17 cellular contexts compared by ENCODE assay signal in genomic region chr6:46290435-46290834, GRCh38.
A peak's percentile ranks its signal among the peaks of the same experiment; 100 is the strongest.
DNase-seq lines count a peak whose midpoint lies in the region; ATAC-seq and TF ChIP-seq lines count a peak whose summit lies in the region.
"Had no signal": no experiment of that assay in that cellular context is flagged by ENCODE, and none has a peak within 500 bp of the region (broad histone marks: within the 10 kb centered on the region; RNA-seq: fewer than 3 reads in every experiment).

No MANE protein-coding gene starts in this region.

- no peaks in the 10 kb centered on the region for H3K36me3 ChIP-seq in OCI-LY7 (ENCODE audit: insufficient read depth, low read length)
- no peaks in the 10 kb centered on the region for H3K36me3 ChIP-seq in mucosa of descending colon (ENCODE audit: low read depth)

- H3K9me2 ChIP-seq in OCI-LY7 (ENCODE audit: insufficient read depth, low read length), result no peaks in the 10 kb centered on the region

- no peaks in the 10 kb centered on the region for H4K20me1 ChIP-seq in OCI-LY7 (ENCODE audit: insufficient read depth, low read length)

- BruUV-seq in OCI-LY7 (replicated peaks; lab: Mats Ljungman, UMichigan), result no TSS peak

- CTCF ChIA-PET in OCI-LY7 (lab: Charles Lee; ENCODE audit: unreplicated experiment), result no interaction called here

- H3K4me2 ChIP-seq in OCI-LY7 (ENCODE audit: low read length), result no peak overlapping the region
- H3K4me2 ChIP-seq: KMS-11 had no signal

- H3K79me2 ChIP-seq in OCI-LY7 (ENCODE audit: insufficient read depth, low read depth, low read length), result no peaks in the 10 kb centered on the region

- H3K27ac ChIP-seq in OCI-LY7 (ENCODE audit: low read depth, low read length, poor library complexity, severe bottlenecking), result no peak overlapping the region
- H3K27ac ChIP-seq: HL-60, KMS-11 had no signal

- POLR2A ChIA-PET in OCI-LY7 (lab: Charles Lee), result interaction anchor here (0.7 kb wide), 1 partner anchor 1852 kb away, joined by 3 read pairs; no protein-coding TSS in a partner anchor

- ATAC-seq in GM19455 (IDR thresholded peaks at IDR 0.05; ENCODE audit: unreplicated experiment) (no peak), mucosa of descending colon (no peak)
- ATAC-seq: Panc1 had no signal

- no peaks in the 10 kb centered on the region for H3K9me3 ChIP-seq in OCI-LY7 (ENCODE audit: low read length)
- no peaks in the 10 kb centered on the region for H3K9me3 ChIP-seq in mucosa of descending colon
- H3K9me3 ChIP-seq: Caco-2 had no signal

- intact Hi-C loops in OCI-LY7 (cut with micrococcal nuclease; ENCODE audit: unreplicated experiment), result no loop called here
- intact Hi-C loops in mucosa of descending colon (cut with DNase I, micrococcal nuclease), result no loop called here

- H3K4me3 ChIP-seq in retinal pigment epithelial cell (ENCODE audit: low read length) (no peak overlapping the region), OCI-LY7 (ENCODE audit: low read depth, low read length, poor library complexity, severe bottlenecking) (no peak overlapping the region), mucosa of descending colon (no peak overlapping the region)

- H3K4me1 ChIP-seq in OCI-LY7 (ENCODE audit: insufficient read depth, low read length, poor library complexity, severe bottlenecking) (no peaks in the 10 kb centered on the region), mucosa of descending colon (ENCODE audit: low read depth) (no peaks in the 10 kb centered on the region)
- H3K4me1 ChIP-seq: Caco-2 had no signal

- no peak overlapping the region for H2AFZ ChIP-seq in OCI-LY7 (ENCODE audit: low read length)

- DNase-seq in COLO829 (ENCODE audit: low spot score) (peak; percentile 12), amniotic epithelial cell (ENCODE audit: low read depth) (peak; percentile 11), glomerular endothelial cell (ENCODE audit: extremely low read depth, low read depth, low spot score) (peak; percentile 61), retinal pigment epithelial cell (ENCODE audit: low read depth) (peak; percentile 11), OCI-LY7 (ENCODE audit: low spot score) (no peak), mucosa of descending colon (no peak)
- DNase-seq: AML-193, Caco-2, H9, MV-4-11, NCI-H187 treated with DMSO at 0.1 percent for 48 hours, NCI-H226, NCI-H524 had no signal

- TF ChIP-seq CTCF in retinal pigment epithelial cell (conservative IDR thresholded peaks at IDR 0.05; ENCODE audit: low read depth, low read length), result no peak
- TF ChIP-seq CTCF in OCI-LY7 (conservative IDR thresholded peaks at IDR 0.05; ENCODE audit: low read length), result no peak
- no peak for TF ChIP-seq CTCF in mucosa of descending colon (IDR thresholded peaks at IDR 0.05)

Comparison
In these comparisons a context has a peak if more than half of its experiments do, and no peak if none do; other contexts are left out.
1. DNase-seq: peak in COLO829 (single experiment), amniotic epithelial cell (single experiment), glomerular endothelial cell (single experiment) and retinal pigment epithelial cell (single experiment); none in OCI-LY7 (single experiment) and mucosa of descending colon (0 of 3).